ENCODE assay signal across 15 cellular contexts in the genomic region with DNA sequence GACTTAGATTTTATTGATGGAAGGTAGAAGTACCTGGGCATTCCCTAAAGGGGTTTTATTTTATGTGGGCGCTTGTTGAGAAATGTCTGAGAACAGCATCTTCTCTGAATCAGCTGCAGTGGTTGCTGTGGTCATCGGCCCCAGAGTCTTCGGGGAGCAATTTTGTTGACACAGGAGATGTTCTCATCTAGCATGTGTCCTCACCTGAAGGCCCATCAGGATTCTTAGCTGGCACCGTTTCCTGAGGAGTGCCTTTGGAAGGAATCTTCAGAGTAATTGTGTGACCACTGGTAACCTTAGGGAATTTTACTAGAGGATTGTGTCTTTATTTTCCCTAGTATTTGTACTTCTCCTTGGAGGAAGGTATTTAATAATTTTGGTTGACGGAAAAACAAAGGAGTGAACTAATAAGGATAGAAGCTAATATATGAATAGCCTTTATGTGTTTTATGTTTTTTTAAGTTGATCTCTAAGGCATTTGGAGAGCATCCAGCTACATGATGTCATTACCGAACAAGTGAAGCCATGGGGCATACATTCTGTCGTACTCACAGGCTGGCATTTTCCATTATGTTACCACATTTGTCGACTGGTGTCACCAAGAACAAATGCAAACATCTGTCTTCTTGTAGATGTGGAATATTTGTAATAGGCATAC. TPM values are rescaled to one million over a fixed set of nuclear protein-coding genes. Genes with fewer than 3 reads are reported as not detected.
DNase-seq lines count a peak whose midpoint lies in the region; ATAC-seq and TF ChIP-seq lines count a peak whose summit lies in the region.
"Had no signal": no experiment of that assay in that cellular context is flagged by ENCODE, and none has a peak within 500 bp of the region (broad histone marks: within the 10 kb centered on the region; RNA-seq: fewer than 3 reads in every experiment).

No MANE protein-coding gene starts in this region.

- H3K79me2 ChIP-seq in osteoblast (ENCODE audit: insufficient read depth, low read length), result peaks cover 33% of the 10 kb centered on the region

- H3K4me1 Mint-ChIP-seq in CD4-positive, alpha-beta T cell (ENCODE audit: low read depth), result peaks cover 40% of the 10 kb centered on the region

- POLR2A ChIA-PET in CD4-positive, alpha-beta T cell (lab: Charles Lee), result no interaction called here

- H2AFZ ChIP-seq in osteoblast (ENCODE audit: low read length), result no peak overlapping the region
- H2AFZ ChIP-seq: parathyroid adenoma had no signal

- no peak for ATAC-seq in CD4-positive, alpha-beta T cell (ENCODE audit: poor library complexity)
- ATAC-seq in HG03108 (IDR thresholded peaks at IDR 0.05; ENCODE audit: unreplicated experiment) (no peak), GM18909 (IDR thresholded peaks at IDR 0.05; ENCODE audit: poor library complexity, unreplicated experiment) (no peak)
- ATAC-seq: activated CD4-positive, alpha-beta T cell treated with anti-CD3 and anti-CD28 coated beads for 36 hours; left lung had no signal

- H3K27me3 ChIP-seq in osteoblast (ENCODE audit: insufficient read depth, low read length), result no peaks in the 10 kb centered on the region
- H3K27me3 ChIP-seq in CD4-positive, alpha-beta T cell (ENCODE audit: control insufficient read depth, insufficient read depth, low read length), result no peaks in the 10 kb centered on the region
- H3K27me3 ChIP-seq: left lung had no signal

- H3K4me1 ChIP-seq in osteoblast (ENCODE audit: insufficient read depth, low read length), result no peaks in the 10 kb centered on the region
- H3K4me1 ChIP-seq: parathyroid adenoma had no signal

- DNase-seq in HS-27A (ENCODE audit: low read depth) (peak; percentile 4), SK-MEL-5 (ENCODE audit: low read depth, low spot score) (peak; percentile 13), epithelial cell of prostate (ENCODE audit: low read depth, low spot score) (no peak), osteoblast (ENCODE audit: insufficient read length, low spot score, missing footprints) (peak; percentile 55), SW480 (ENCODE audit: low spot score) (no peak)
- DNase-seq in CD4-positive, alpha-beta T cell, result no peak
- DNase-seq: activated CD4-positive, alpha-beta T cell treated with anti-CD3 and anti-CD28 coated beads for 36 hours; left lung; MM.1S; NCI-H2081 had no signal

- H4K20me1 ChIP-seq in osteoblast (ENCODE audit: insufficient read depth, low read length), result peaks cover 18% of the 10 kb centered on the region

- H3K36me3 Mint-ChIP-seq in CD4-positive, alpha-beta T cell (ENCODE audit: low read depth), result peaks cover 16% of the 10 kb centered on the region
- H3K36me3 Mint-ChIP-seq: activated naive CD4-positive, alpha-beta T cell treated with anti-CD3 and anti-CD28 coated beads, Interleukin-2, amount 50 U/mL, for 24 hours had no signal

- TF ChIP-seq CTCF in osteoblast (IDR thresholded peaks at IDR 0.05; ENCODE audit: extremely low read depth, low read depth, low read length), result no peak
- TF ChIP-seq CTCF in CD4-positive, alpha-beta T cell (IDR thresholded peaks at IDR 0.05), result no peak

- no peaks in the 10 kb centered on the region for H3K9me3 Mint-ChIP-seq in CD4-positive, alpha-beta T cell
- H3K9me3 Mint-ChIP-seq: activated naive CD4-positive, alpha-beta T cell treated with anti-CD3 and anti-CD28 coated beads, Interleukin-2, amount 50 U/mL, for 24 hours had no signal

- no peak overlapping the region for H3K4me3 Mint-ChIP-seq in CD4-positive, alpha-beta T cell
- H3K4me3 Mint-ChIP-seq: activated CD4-positive, alpha-beta T cell treated with anti-CD3 and anti-CD28 coated beads for 36 hours; activated naive CD4-positive, alpha-beta T cell treated with anti-CD3 and anti-CD28 coated beads, Interleukin-2, amount 50 U/mL, for 24 hours had no signal

- intact Hi-C loops in CD4-positive, alpha-beta T cell (cut with DNase I, micrococcal nuclease), result no loop called here

- no peak overlapping the region for H3K27ac Mint-ChIP-seq in CD4-positive, alpha-beta T cell
- H3K27ac Mint-ChIP-seq: activated CD4-positive, alpha-beta T cell treated with anti-CD3 and anti-CD28 coated beads for 36 hours; activated naive CD4-positive, alpha-beta T cell treated with anti-CD3 and anti-CD28 coated beads, Interleukin-2, amount 50 U/mL, for 24 hours had no signal

- in situ Hi-C loops in SK-MEL-5 (cut with HindIII; ENCODE audit: low pct_unique_long_range_greater_than_20kb, low sequenced_read_pairs), result no loop called here

- no peaks in the 10 kb centered on the region for H3K36me3 ChIP-seq in osteoblast (ENCODE audit: insufficient read depth, low read length)
- H3K36me3 ChIP-seq: left lung had no signal

- H3K9me3 ChIP-seq in osteoblast (ENCODE audit: low read depth, low read length), result no peaks in the 10 kb centered on the region
- no peaks in the 10 kb centered on the region for H3K9me3 ChIP-seq in CD4-positive, alpha-beta T cell (ENCODE audit: control insufficient read depth, low read length)
- H3K9me3 ChIP-seq: left lung had no signal

- peak overlapping the region; percentile 27 for H3K27ac ChIP-seq in epithelial cell of prostate
- no peak overlapping the region for H3K27ac ChIP-seq in osteoblast (ENCODE audit: low read depth, low read length)
- H3K27ac ChIP-seq in CD4-positive, alpha-beta T cell (ENCODE audit: low read depth, low read length), result no peak overlapping the region
- H3K27ac ChIP-seq: left lung, parathyroid adenoma, RWPE1 had no signal

- H3K4me2 ChIP-seq in osteoblast (ENCODE audit: insufficient read depth, low read length), result no peak overlapping the region

- no peaks in the 10 kb centered on the region for H3K27me3 Mint-ChIP-seq in CD4-positive, alpha-beta T cell
- H3K27me3 Mint-ChIP-seq: activated CD4-positive, alpha-beta T cell treated with anti-CD3 and anti-CD28 coated beads for 36 hours; activated naive CD4-positive, alpha-beta T cell treated with anti-CD3 and anti-CD28 coated beads, Interleukin-2, amount 50 U/mL, for 24 hours had no signal

- no peak overlapping the region for H3K4me3 ChIP-seq in osteoblast (ENCODE audit: insufficient read depth, low read length)
- H3K4me3 ChIP-seq: left lung had no signal

- CTCF ChIA-PET in CD4-positive, alpha-beta T cell (lab: Charles Lee), result interaction anchor here (1.5 kb wide), 1 partner anchor 133 kb away, joined by 5 read pairs; no protein-coding TSS in a partner anchor

RNA-seq across cellular contexts. Expression of gene TULP4, which starts 41.7 kb away (rescaled TPM):
- 75.3 and 85.0 TPM in 2 replicates for total RNA-seq in SK-MEL-5 (2014; rRNA removed; shearing (Covaris generic))
- 29.8 and 33.0 TPM in 2 replicates for polyA plus RNA-seq in SK-MEL-5 (2015; cell fraction: cytosol; rRNA removed)
- 12.5 and 24.3 TPM in 2 replicates for polyA plus RNA-seq in SK-MEL-5 (2015; cell fraction: nucleus; rRNA removed)
- 172 and 210 TPM in 2 replicates for total RNA-seq in osteoblast
- total RNA-seq in CD4-positive, alpha-beta T cell, result 10 to 100 TPM; 66.1 to 68.2 TPM

Comparison
In these comparisons a context has a peak if more than half of its experiments do, and no peak if none do; other contexts are left out.
1. DNase-seq: peak in HS-27A (single experiment), SK-MEL-5 (single experiment) and osteoblast (single experiment); none in epithelial cell of prostate (single experiment), CD4-positive, alpha-beta T cell (0 of 10) and SW480 (single experiment).